Comparison of ENCODE assay signal across 16 cellular contexts in the genomic region with DNA sequence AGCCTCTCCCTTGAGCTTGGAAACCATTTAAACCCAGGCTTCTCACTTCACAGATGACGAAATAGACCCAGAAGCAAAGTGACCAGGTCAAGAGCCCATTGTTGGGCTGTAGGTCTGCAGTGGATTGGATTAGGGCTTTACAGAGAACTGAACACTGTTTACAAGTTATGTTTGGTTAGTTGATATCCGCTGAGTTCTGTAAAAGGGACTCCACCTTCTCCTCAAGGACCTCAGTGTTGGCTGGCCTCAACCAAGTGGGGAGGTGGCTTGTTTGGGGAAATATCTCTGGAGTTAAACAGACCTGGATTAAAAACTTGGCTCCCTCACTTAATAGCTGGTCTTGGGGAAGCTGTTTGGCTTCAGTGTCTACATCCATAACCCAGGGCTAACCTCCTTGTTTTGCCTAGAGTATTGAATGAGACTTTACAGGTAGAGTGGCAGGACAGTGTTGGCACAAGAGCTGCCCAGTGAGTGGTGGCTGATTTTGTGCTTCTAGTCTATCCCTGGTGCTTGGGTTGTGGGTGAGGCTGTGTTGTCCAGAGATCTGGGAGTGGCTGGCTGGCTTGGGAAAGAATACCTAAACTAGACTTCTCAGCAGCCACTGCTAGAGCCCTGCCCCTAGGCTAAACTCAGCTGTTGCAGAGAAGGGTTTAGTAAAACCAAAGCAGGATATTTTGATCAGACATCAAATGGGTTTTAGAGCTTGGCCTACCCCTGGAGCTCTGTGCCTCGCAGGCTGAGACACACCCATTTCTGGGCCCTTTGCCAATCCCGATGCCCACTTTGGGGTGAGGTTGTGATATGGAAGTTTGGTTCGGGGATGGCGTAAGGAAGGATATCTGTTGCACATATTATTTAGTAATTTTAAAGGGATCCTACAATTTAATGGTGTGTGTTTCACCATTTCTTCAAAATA.
"Had no signal": no experiment of that assay in that cellular context is flagged by ENCODE, and none has a peak within 500 bp of the region (broad histone marks: within the 10 kb centered on the region; RNA-seq: fewer than 3 reads in every experiment).

No MANE protein-coding gene starts in this region.

- H3K4me3 Mint-ChIP-seq: activated CD4-positive, alpha-beta memory T cell treated with anti-CD3 and anti-CD28 coated beads for 36 hours; activated CD8-positive, alpha-beta memory T cell treated with anti-CD3 and anti-CD28 coated beads, Interleukin-2, amount 10 ng/mL, durations not matched to agents 7 days and 5 days; memory B cell; stimulated activated memory B cell treated with anti-CD40 and anti-IgM and Interleukin-4, amounts not matched to agents 10 μg/mL and 1 μg/mL and 100 μg/mL, for 72 hours had no signal

- DNase-seq: activated CD4-positive, alpha-beta memory T cell treated with anti-CD3 and anti-CD28 coated beads for 36 hours; activated CD4-positive, alpha-beta T cell treated with anti-CD3 and anti-CD28 coated beads for 1 hour; activated CD8-positive, alpha-beta memory T cell treated with anti-CD3 and anti-CD28 coated beads, Interleukin-2, amount 10 ng/mL, durations not matched to agents 7 days and 5 days; activated naive CD4-positive, alpha-beta T cell treated with anti-CD3 and anti-CD28 coated beads, Interleukin-2, amount 50 U/mL, for 16 hours; activated T-cell treated with anti-CD3 and anti-CD28 coated beads, Interleukin-2, amount 50 U/mL, for 1 hour; heart right ventricle; ovary; T-helper 1 cell; T1000; tibial artery had no signal

- H3K27me3 ChIP-seq: cardiac muscle cell, gastroesophageal sphincter, heart right ventricle, ovary, tibial artery had no signal

- H3K9me3 ChIP-seq: gastroesophageal sphincter, heart right ventricle, ovary, tibial artery had no signal

- H3K9me3 Mint-ChIP-seq: activated CD4-positive, alpha-beta memory T cell treated with anti-CD3 and anti-CD28 coated beads for 36 hours; memory B cell; stimulated activated memory B cell treated with anti-CD40 and anti-IgM and Interleukin-4, amounts not matched to agents 10 μg/mL and 1 μg/mL and 100 μg/mL, for 72 hours had no signal

- ATAC-seq: activated CD8-positive, alpha-beta memory T cell treated with anti-CD3 and anti-CD28 coated beads, Interleukin-2, amount 10 ng/mL, durations not matched to agents 7 days and 5 days; gastroesophageal sphincter; heart right ventricle; SK-N-SH treated with all-trans-retinoic acid at 6 μM for 48 hours; stimulated activated memory B cell treated with anti-CD40 and anti-IgM and Interleukin-4, amounts not matched to agents 10 μg/mL and 1 μg/mL and 100 μg/mL, for 72 hours had no signal

- H3K36me3 Mint-ChIP-seq: activated CD4-positive, alpha-beta memory T cell treated with anti-CD3 and anti-CD28 coated beads for 36 hours; activated CD8-positive, alpha-beta memory T cell treated with anti-CD3 and anti-CD28 coated beads, Interleukin-2, amount 10 ng/mL, durations not matched to agents 7 days and 5 days; memory B cell had no signal

- H3K27ac ChIP-seq: cardiac muscle cell, gastroesophageal sphincter, heart right ventricle, ovary, tibial artery, VCaP had no signal

- H3K4me3 ChIP-seq: cardiac muscle cell, gastroesophageal sphincter, heart right ventricle, ovary, tibial artery had no signal

- H3K27me3 Mint-ChIP-seq: activated CD4-positive, alpha-beta memory T cell treated with anti-CD3 and anti-CD28 coated beads for 36 hours; activated CD8-positive, alpha-beta memory T cell treated with anti-CD3 and anti-CD28 coated beads, Interleukin-2, amount 10 ng/mL, durations not matched to agents 7 days and 5 days; memory B cell; stimulated activated memory B cell treated with anti-CD40 and anti-IgM and Interleukin-4, amounts not matched to agents 10 μg/mL and 1 μg/mL and 100 μg/mL, for 72 hours had no signal

- H3K27ac Mint-ChIP-seq: activated CD4-positive, alpha-beta memory T cell treated with anti-CD3 and anti-CD28 coated beads for 36 hours; activated CD8-positive, alpha-beta memory T cell treated with anti-CD3 and anti-CD28 coated beads, Interleukin-2, amount 10 ng/mL, durations not matched to agents 7 days and 5 days; memory B cell; stimulated activated memory B cell treated with anti-CD40 and anti-IgM and Interleukin-4, amounts not matched to agents 10 μg/mL and 1 μg/mL and 100 μg/mL, for 72 hours had no signal

- H3K36me3 ChIP-seq: cardiac muscle cell, gastroesophageal sphincter, heart right ventricle, ovary had no signal
